ENCODE assay signal across 24 cellular contexts in genomic region chr1:152053375-152053774, GRCh38. TPM values are rescaled to one million over a fixed set of nuclear protein-coding genes. Genes with fewer than 3 reads are reported as not detected.
DNase-seq lines count a peak whose midpoint lies in the region; ATAC-seq and TF ChIP-seq lines count a peak whose summit lies in the region.
"Had no signal": no experiment of that assay in that cellular context is flagged by ENCODE, and none has a peak within 500 bp of the region (broad histone marks: within the 10 kb centered on the region; RNA-seq: fewer than 3 reads in every experiment).

No MANE protein-coding gene starts in this region.

- ATAC-seq in HG02759 (IDR thresholded peaks at IDR 0.05; ENCODE audit: unreplicated experiment): no peak

- H3K36me3 ChIP-seq in transverse colon: no peaks in the 10 kb centered on the region
- H3K36me3 ChIP-seq: prostate gland, stomach had no signal

- H3K4me3 Mint-ChIP-seq in glutamatergic neuron (ENCODE audit: unreplicated experiment): peak overlapping the region; percentile 74
- H3K4me3 Mint-ChIP-seq: activated CD4-positive, alpha-beta memory T cell treated with anti-CD3 and anti-CD28 coated beads for 36 hours; activated naive CD8-positive, alpha-beta T cell treated with anti-CD3 and anti-CD28 coated beads, Interleukin-2, amount 10 ng/mL, durations not matched to agents 7 days and 5 days; H9 had no signal

- H3K9me3 ChIP-seq in transverse colon: no peaks in the 10 kb centered on the region
- H3K9me3 ChIP-seq: prostate gland, stomach had no signal

- no peaks in the 10 kb centered on the region for H3K36me3 Mint-ChIP-seq in glutamatergic neuron (ENCODE audit: unreplicated experiment)
- H3K36me3 Mint-ChIP-seq: activated CD4-positive, alpha-beta memory T cell treated with anti-CD3 and anti-CD28 coated beads for 36 hours; activated naive CD8-positive, alpha-beta T cell treated with anti-CD3 and anti-CD28 coated beads, Interleukin-2, amount 10 ng/mL, durations not matched to agents 7 days and 5 days had no signal

- TF ChIP-seq EP300 in transverse colon (IDR thresholded peaks at IDR 0.05; ENCODE audit: low read depth): no peak

- H3K4me3 ChIP-seq in transverse colon: no peak overlapping the region
- H3K4me3 ChIP-seq: prostate gland, stomach had no signal

- peak; percentile 61 for DNase-seq in DMS114 treated with DMSO at 0.1 percent for 48 hours (lab: John Stamatoyannopoulos, UW; ENCODE audit: unreplicated experiment)
- DNase-seq in NCI-H1694 treated with DMSO at 0.1 percent for 48 hours (lab: John Stamatoyannopoulos, UW): peak; percentile 96
- DNase-seq in SHP77 (lab: John Stamatoyannopoulos, UW): peak; percentile 74 to 87
- DNase-seq in glutamatergic neuron: peak; percentile 41
- DNase-seq in transverse colon: no peak
- DNase-seq in hippocampal formation (lab: John Stamatoyannopoulos, UW): no peak
- DNase-seq: activated CD4-positive, alpha-beta memory T cell treated with anti-CD3 and anti-CD28 coated beads for 36 hours; activated CD4-positive, CD25-positive, alpha-beta regulatory T cell; activated effector memory CD4-positive, alpha-beta T cell treated with Interleukin-2 at 50 U/mL for 16 hours; activated naive CD8-positive, alpha-beta T cell treated with anti-CD3 and anti-CD28 coated beads, Interleukin-2, amount 10 ng/mL, durations not matched to agents 7 days and 5 days; DND-41; H9; head of caudate nucleus; kidney glomerular epithelial cell; stomach; SW 1271; trophoblast cell had no signal

- peaks cover 21% of the 10 kb centered on the region for H3K4me1 Mint-ChIP-seq in glutamatergic neuron (ENCODE audit: low read depth, unreplicated experiment)

- peaks cover 53% of the 10 kb centered on the region for H3K27me3 ChIP-seq in transverse colon

- peaks cover 9% of the 10 kb centered on the region for H3K9me3 Mint-ChIP-seq in glutamatergic neuron (ENCODE audit: unreplicated experiment)
- H3K9me3 Mint-ChIP-seq: activated CD4-positive, alpha-beta memory T cell treated with anti-CD3 and anti-CD28 coated beads for 36 hours; activated naive CD8-positive, alpha-beta T cell treated with anti-CD3 and anti-CD28 coated beads, Interleukin-2, amount 10 ng/mL, durations not matched to agents 7 days and 5 days had no signal

- in situ Hi-C loops in transverse colon (cut with MboI; ENCODE audit: low pct_ligation_motif_present in 1 of 4, low pct_unique_long_range_greater_than_20kb in 1 of 4, low sequenced_read_pairs in 3 of 4): loop anchor here (5.0 to 25.0 kb wide), 6 partner anchors 129 to 409 kb away; no protein-coding TSS in a partner anchor

- H3K27ac Mint-ChIP-seq in glutamatergic neuron (ENCODE audit: unreplicated experiment): peak overlapping the region; percentile 79
- H3K27ac Mint-ChIP-seq: activated CD4-positive, alpha-beta memory T cell treated with anti-CD3 and anti-CD28 coated beads for 36 hours; activated naive CD8-positive, alpha-beta T cell treated with anti-CD3 and anti-CD28 coated beads, Interleukin-2, amount 10 ng/mL, durations not matched to agents 7 days and 5 days; H9 had no signal

- intact Hi-C loops in transverse colon (cut with DNase I; ENCODE audit: low total_unique reads): loop anchor here (5.0 kb wide), 1 partner anchor 404 kb away; no protein-coding TSS in a partner anchor

- H3K27ac ChIP-seq in transverse colon: no peak overlapping the region
- H3K27ac ChIP-seq: C4-2B, epithelial cell of prostate, prostate gland, stomach had no signal

- no peak for TF ChIP-seq POLR2A in transverse colon (IDR thresholded peaks at IDR 0.05)

- H3K4me1 ChIP-seq in transverse colon: peaks cover 3 to 6% (median 5%) of the 10 kb centered on the region in 4 donors

- 65% methylated on average over 13 of the region's 13 CpGs; no CpG with 5 or more reads in 1 of the 2 donors for WGBS in transverse colon (ENCODE audit: low coverage in 1 of 2), 2 donors

- TF ChIP-seq CTCF in glutamatergic neuron (IDR thresholded peaks at IDR 0.05; ENCODE audit: partially characterized antibody, unreplicated experiment) (no peak), transverse colon (IDR thresholded peaks at IDR 0.05) (no peak)

- peaks cover 7% of the 10 kb centered on the region for H3K27me3 Mint-ChIP-seq in glutamatergic neuron (ENCODE audit: unreplicated experiment)

RNA-seq across cellular contexts. Expression of gene S100A11, which starts 16.6 kb away (rescaled TPM):
- total RNA-seq in glutamatergic neuron (ENCODE audit: unreplicated experiment) (45.1 TPM), transverse colon (100 to 1,000 TPM in 1 of 4 donors, 10 to 100 TPM in 3; 35.6 to 108 (median 54.8) TPM)

RNA-seq across cellular contexts. Expression of gene TCHHL1, which starts 35.5 kb away (rescaled TPM):
- total RNA-seq in glutamatergic neuron (ENCODE audit: unreplicated experiment) (not detected), transverse colon (not detected)
- total RNA-seq: activated CD4-positive, alpha-beta memory T cell treated with anti-CD3 and anti-CD28 coated beads for 36 hours; activated naive CD8-positive, alpha-beta T cell treated with anti-CD3 and anti-CD28 coated beads, Interleukin-2, amount 10 ng/mL, durations not matched to agents 7 days and 5 days; H9; lung microvascular endothelial cell; NCI-H460; OCI-LY7; prostate gland had no signal

RNA-seq across cellular contexts. Expression of gene S100A10, which starts 59.7 kb away (rescaled TPM):
- total RNA-seq in glutamatergic neuron (ENCODE audit: unreplicated experiment) (245 TPM), transverse colon (100 to 1,000 TPM in 3 of 4 donors, 10 to 100 TPM in 1; 59.1 to 289 (median 251) TPM)

Comparison
In these comparisons a context has a peak if more than half of its experiments do, and no peak if none do; other contexts are left out.
1. DNase-seq: peak in DMS114 treated with DMSO at 0.1 percent for 48 hours (single experiment), NCI-H1694 treated with DMSO at 0.1 percent for 48 hours (single experiment), SHP77 (2 of 2) and glutamatergic neuron (single experiment); none in transverse colon (single experiment) and hippocampal formation (0 of 2).